15 cellular contexts compared by ENCODE assay signal in the genomic region with DNA sequence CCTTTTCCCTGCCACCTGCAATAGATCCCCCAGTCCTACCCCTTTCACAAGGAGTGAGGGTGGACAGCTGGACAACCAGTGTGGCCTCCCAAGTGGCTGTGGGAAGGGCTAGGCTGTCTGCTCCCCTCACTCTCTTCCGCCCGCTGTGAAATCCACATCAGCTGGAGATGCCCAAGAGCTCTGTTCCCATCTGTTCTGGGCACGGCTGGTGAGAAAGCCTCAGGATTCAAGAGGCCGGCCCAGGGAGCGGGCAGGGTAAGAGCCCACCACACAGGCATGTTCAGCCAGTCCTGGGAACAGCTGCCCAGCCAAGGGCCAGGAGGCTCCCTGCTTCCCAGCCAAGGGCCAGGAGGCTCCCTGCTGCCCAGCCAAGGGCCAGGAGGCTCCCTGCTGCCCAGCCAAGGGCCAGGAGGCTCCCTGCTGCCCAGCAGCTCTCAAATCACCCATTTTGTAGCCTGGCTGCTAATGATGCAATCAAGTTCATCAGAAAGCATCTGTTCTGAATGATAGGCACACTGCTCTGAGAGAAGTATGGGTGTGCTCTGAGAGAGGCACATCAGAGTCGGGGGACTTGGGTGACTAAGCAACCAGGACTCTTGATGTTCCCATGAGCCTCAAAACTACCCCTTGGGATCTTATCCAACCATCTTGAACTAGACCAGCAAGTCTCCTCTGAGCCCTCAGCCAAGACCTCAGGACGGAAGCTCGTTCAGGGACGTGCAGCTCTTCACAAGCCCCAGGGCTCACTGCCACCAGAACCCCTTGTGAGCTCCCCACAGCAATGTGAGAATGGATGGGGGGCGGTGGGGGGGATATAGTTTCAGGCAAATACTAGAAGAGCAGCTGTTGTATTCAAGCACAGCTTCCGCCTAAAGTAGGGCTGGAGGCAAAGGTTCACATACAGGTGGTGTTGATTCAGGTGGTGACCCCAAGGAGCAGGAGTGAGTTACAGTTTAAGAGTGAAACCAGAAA. TPM values are rescaled to one million over a fixed set of nuclear protein-coding genes. Genes with fewer than 3 reads are reported as not detected.
DNase-seq lines count a peak whose midpoint lies in the region; ATAC-seq and TF ChIP-seq lines count a peak whose summit lies in the region.
"Had no signal": no experiment of that assay in that cellular context is flagged by ENCODE, and none has a peak within 500 bp of the region (broad histone marks: within the 10 kb centered on the region; RNA-seq: fewer than 3 reads in every experiment).

No MANE protein-coding gene starts in this region.

- no peaks in the 10 kb centered on the region for H3K36me3 Mint-ChIP-seq in WTC11

- no peak overlapping the region for H3K27ac ChIP-seq in hepatocyte
- H3K27ac ChIP-seq: KMS-11, PC-9 had no signal

- no peak overlapping the region for H3K27ac Mint-ChIP-seq in WTC11
- H3K27ac Mint-ChIP-seq: activated CD4-positive, alpha-beta T cell treated with anti-CD3 and anti-CD28 coated beads, Interleukin-2, amount 10 ng/mL, durations not matched to agents 24 days and 14 days had no signal

- CTCF ChIA-PET in WTC11 (lab: Charles Lee), result interaction anchor here (0.5 to 1.3 kb wide), 3 partner anchors 233 to 977 kb away, joined by 3 to 4 read pairs (median 3); no protein-coding TSS in a partner anchor

- POLR2A ChIA-PET in WTC11 (lab: Charles Lee), result no interaction called here

- H3K9me3 ChIP-seq in hepatocyte (ENCODE audit: low read depth), result no peaks in the 10 kb centered on the region
- H3K9me3 ChIP-seq: mucosa of descending colon had no signal

- WGBS in hepatocyte (ENCODE audit: low lambda C conversion rate, missing lambda C conversion rate), result 81% methylated on average over 11 of the region's 11 CpGs

- H3K4me2 ChIP-seq in hepatocyte, result no peak overlapping the region
- H3K4me2 ChIP-seq: PC-9 had no signal

- H3K4me1 Mint-ChIP-seq in WTC11, result peaks cover 56% of the 10 kb centered on the region

- no peaks in the 10 kb centered on the region for H3K9me3 Mint-ChIP-seq in WTC11
- H3K9me3 Mint-ChIP-seq: activated CD4-positive, alpha-beta T cell treated with anti-CD3 and anti-CD28 coated beads, Interleukin-2, amount 10 ng/mL, durations not matched to agents 24 days and 14 days had no signal

- DNase-seq in AG10803 (ENCODE audit: low read depth) (peak; percentile 54), WTC11 (ENCODE audit: low spot score) (no peak), putamen (ENCODE audit: low spot score) (no peak), hepatocyte (ENCODE audit: low spot score) (no peak), T-helper 1 cell (no peak)
- DNase-seq: AML-193, foreskin melanocyte, mucosa of descending colon, PC-9 had no signal

- H2AFZ ChIP-seq in hepatocyte, result no peak overlapping the region
- H2AFZ ChIP-seq: PC-9 had no signal

- no peaks in the 10 kb centered on the region for H3K9me2 ChIP-seq in hepatocyte (replicated peaks; ENCODE audit: insufficient read depth)

- H3K27me3 Mint-ChIP-seq in WTC11 (ENCODE audit: low read depth), result peaks cover 8% of the 10 kb centered on the region

- no peak for TF ChIP-seq CTCF in AG10803 (conservative IDR thresholded peaks at IDR 0.05; ENCODE audit: low read length)
- no peak for TF ChIP-seq CTCF in WTC11 (IDR thresholded peaks at IDR 0.05)
- no peak for TF ChIP-seq CTCF in hepatocyte (IDR thresholded peaks at IDR 0.05; ENCODE audit: poor library complexity)

- H3K4me1 ChIP-seq in hepatocyte (ENCODE audit: insufficient read depth), result peaks cover 19% of the 10 kb centered on the region

- H3K4me3 ChIP-seq in AG10803 (ENCODE audit: low read length), result no peak overlapping the region
- H3K4me3 ChIP-seq in hepatocyte, result no peak overlapping the region
- H3K4me3 ChIP-seq: GM12878, mucosa of descending colon, PC-9 had no signal

- no peaks in the 10 kb centered on the region for H3K27me3 ChIP-seq in hepatocyte

- no peaks in the 10 kb centered on the region for H4K20me1 ChIP-seq in hepatocyte (ENCODE audit: insufficient read depth, poor library complexity, severe bottlenecking)

- no peak overlapping the region for H3K4me3 Mint-ChIP-seq in WTC11
- H3K4me3 Mint-ChIP-seq: activated CD4-positive, alpha-beta T cell treated with anti-CD3 and anti-CD28 coated beads, Interleukin-2, amount 10 ng/mL, durations not matched to agents 24 days and 14 days had no signal

- no peaks in the 10 kb centered on the region for H3K36me3 ChIP-seq in hepatocyte (replicated peaks; ENCODE audit: insufficient read depth, low read depth)

- ATAC-seq in GM19395 (IDR thresholded peaks at IDR 0.05; ENCODE audit: unreplicated experiment) (peak; percentile 59), HG02970 (IDR thresholded peaks at IDR 0.05; ENCODE audit: low FRiP score, unreplicated experiment) (peak; percentile 41), WTC11 (no peak), HG03469 (IDR thresholded peaks at IDR 0.05; ENCODE audit: unreplicated experiment) (no peak)
- ATAC-seq: mucosa of descending colon had no signal

- H3K79me2 ChIP-seq in hepatocyte, result no peaks in the 10 kb centered on the region

TF ChIP-seq in WTC11, 78 proteins besides CTCF, POLR2A, EP300 and RAD21:
- TF ChIP-seq TEAD1 (CRISPR knock-in tag; IDR thresholded peaks at IDR 0.05) (no peak), GABPB1 (CRISPR knock-in tag; IDR thresholded peaks at IDR 0.05) (0 out of 2 replicates have a peak, but pooled peaks have one; percentile 15)

RNA-seq across cellular contexts. Expression of gene HES1, which starts 52.4 kb away (rescaled TPM):
- total RNA-seq in WTC11 (2021) (28.4 to 65.9 TPM (median 62.3 TPM) in 3 replicates), hepatocyte (132 and 136 TPM in 2 replicates)
- 131 and 142 TPM in 2 replicates for polyA plus RNA-seq in hepatocyte

Comparison
In these comparisons a context has a peak if more than half of its experiments do, and no peak if none do; other contexts are left out.
1. ATAC-seq: peak in GM19395 (single experiment) and HG02970 (single experiment); none in WTC11 (single experiment) and HG03469 (single experiment).